Comparison of ENCODE assay signal across 1 cellular context in the genomic region with DNA sequence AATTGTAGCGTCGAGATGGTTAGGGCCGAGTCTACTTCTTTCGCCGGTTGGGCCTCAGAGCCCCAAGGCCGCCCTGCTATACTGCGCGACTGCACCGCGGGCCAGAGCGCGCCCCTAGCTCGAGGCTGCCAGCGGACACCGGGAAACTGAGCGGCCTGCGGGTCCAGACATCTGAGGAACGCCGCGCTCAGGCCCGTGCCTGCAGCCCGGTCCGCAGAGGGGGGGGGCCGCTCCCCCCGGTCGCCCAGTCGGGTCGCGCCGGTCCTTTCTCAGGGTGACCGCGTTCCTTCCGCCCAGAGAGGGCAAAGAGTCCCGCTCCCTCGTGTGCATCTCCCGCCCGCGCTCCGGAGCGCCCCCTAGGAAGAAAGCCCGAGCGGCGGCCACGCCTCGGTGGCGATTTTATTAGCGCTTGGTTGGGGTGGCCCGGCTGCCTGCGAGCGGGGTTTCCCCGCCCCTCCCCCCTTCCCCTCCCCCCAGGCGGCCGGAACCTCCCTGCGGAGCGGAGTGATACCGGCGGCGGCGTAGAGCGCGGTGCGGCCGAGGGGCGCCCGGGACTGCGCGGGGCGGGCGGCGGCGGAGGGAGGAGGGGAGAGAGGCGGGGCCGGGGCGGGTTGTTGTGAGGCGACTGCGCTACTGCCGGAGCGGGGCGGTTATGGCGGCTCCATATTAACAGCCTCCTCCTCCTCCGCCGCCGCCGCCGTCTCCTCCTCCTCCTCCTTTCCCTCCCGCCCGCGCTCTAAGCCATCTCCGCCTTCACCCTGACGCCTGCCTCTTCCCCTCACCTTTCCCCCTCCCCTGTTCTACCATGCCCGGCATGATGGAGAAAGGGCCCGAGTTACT.
TF ChIP-seq lines count a peak whose summit lies in the region.

A gene (plus strand): TSS at position 611 of the 840 bp plus-strand sequence. CDS start 195 bp downstream, at position 806.

TF ChIP-seq in K562, 482 proteins besides CTCF, POLR2A, EP300 and RAD21 (continued from another document and continues in another):
- TF ChIP-seq JUN (IDR thresholded peaks at IDR 0.05; ENCODE audit: borderline replicate concordance, low read depth, low read length) (peak; percentile 51; the same call in 1 of the 2 replicates), JUN (CRISPR knock-in tag; IDR thresholded peaks at IDR 0.05; ENCODE audit: borderline replicate concordance) (peak; percentile 85; the same call in 1 of the 2 replicates), MEF2D (tag; conservative IDR thresholded peaks at IDR 0.05; ENCODE audit: low read depth) (0 out of 2 replicates have a peak, but pooled peaks have one; percentile 40), KAT8 (IDR thresholded peaks at IDR 0.05; ENCODE audit: low read depth) (no peak), BRF1 (IDR thresholded peaks at IDR 0.05; ENCODE audit: borderline replicate concordance, extremely low read depth, insufficient read length) (no peak), SAFB (IDR thresholded peaks at IDR 0.05; ENCODE audit: borderline replicate concordance, low read depth, low read length) (peak; percentile 58; the same call in 1 of the 2 replicates), TEAD4 (IDR thresholded peaks at IDR 0.05; ENCODE audit: low read length) (peak; percentile 41; the same call in 1 of the 2 replicates), TEAD4 (CRISPR knock-in tag; IDR thresholded peaks at IDR 0.05; ENCODE audit: borderline replicate concordance) (no peak), CHCHD3 (CRISPR knock-in tag; IDR thresholded peaks at IDR 0.05) (no peak), PHF21A (IDR thresholded peaks at IDR 0.05; ENCODE audit: borderline replicate concordance, low read depth) (peak; percentile 52), NRF1 (conservative IDR thresholded peaks at IDR 0.05 in 1 of 2, IDR thresholded peaks at IDR 0.05 in 1 of 2) (peak; percentile 57 to 61; a peak in 3 of 4 replicates), FOXK2 (conservative IDR thresholded peaks at IDR 0.05 in 1 of 2, IDR thresholded peaks at IDR 0.05 in 1 of 2; ENCODE audit: low read depth in 2 of 2) (peak in 1 of 2 experiments; percentile 9; a peak in 1 of 4 replicates), ERF (CRISPR knock-in tag; IDR thresholded peaks at IDR 0.05) (peak; percentile 95), GTF2F1 (IDR thresholded peaks at IDR 0.05; ENCODE audit: low read depth, low read length) (peak; percentile 87; the same call in 1 of the 2 replicates), PTRF (tag; IDR thresholded peaks at IDR 0.05) (no peak), ETS2 (tag; IDR thresholded peaks at IDR 0.05; ENCODE audit: borderline replicate concordance, poor library complexity, severe bottlenecking) (peak; percentile 65)
- TF ChIP-seq, protein P1, sequence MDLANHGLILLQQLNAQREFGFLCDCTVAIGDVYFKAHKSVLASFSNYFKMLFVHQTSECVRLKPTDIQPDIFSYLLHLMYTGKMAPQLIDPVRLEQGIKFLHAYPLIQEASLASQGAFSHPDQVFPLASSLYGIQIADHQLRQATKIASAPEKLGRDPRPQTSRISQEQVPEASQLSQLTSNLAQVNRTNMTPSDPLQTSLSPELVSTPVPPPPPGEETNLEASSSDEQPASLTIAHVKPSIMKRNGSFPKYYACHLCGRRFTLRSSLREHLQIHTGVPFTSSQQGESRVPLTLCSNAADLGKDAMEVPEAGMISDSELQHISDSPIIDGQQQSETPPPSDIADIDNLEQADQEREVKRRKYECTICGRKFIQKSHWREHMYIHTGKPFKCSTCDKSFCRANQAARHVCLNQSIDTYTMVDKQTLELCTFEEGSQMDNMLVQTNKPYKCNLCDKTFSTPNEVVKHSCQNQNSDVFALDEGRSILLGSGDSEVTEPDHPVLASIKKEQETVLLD (IDR thresholded peaks at IDR 0.05), result peak; percentile 55
- TF ChIP-seq, protein P2, sequence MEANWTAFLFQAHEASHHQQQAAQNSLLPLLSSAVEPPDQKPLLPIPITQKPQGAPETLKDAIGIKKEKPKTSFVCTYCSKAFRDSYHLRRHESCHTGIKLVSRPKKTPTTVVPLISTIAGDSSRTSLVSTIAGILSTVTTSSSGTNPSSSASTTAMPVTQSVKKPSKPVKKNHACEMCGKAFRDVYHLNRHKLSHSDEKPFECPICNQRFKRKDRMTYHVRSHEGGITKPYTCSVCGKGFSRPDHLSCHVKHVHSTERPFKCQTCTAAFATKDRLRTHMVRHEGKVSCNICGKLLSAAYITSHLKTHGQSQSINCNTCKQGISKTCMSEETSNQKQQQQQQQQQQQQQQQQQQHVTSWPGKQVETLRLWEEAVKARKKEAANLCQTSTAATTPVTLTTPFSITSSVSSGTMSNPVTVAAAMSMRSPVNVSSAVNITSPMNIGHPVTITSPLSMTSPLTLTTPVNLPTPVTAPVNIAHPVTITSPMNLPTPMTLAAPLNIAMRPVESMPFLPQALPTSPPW (CRISPR knock-in tag; IDR thresholded peaks at IDR 0.05), result peak; percentile 99
- TF ChIP-seq, protein P3, sequence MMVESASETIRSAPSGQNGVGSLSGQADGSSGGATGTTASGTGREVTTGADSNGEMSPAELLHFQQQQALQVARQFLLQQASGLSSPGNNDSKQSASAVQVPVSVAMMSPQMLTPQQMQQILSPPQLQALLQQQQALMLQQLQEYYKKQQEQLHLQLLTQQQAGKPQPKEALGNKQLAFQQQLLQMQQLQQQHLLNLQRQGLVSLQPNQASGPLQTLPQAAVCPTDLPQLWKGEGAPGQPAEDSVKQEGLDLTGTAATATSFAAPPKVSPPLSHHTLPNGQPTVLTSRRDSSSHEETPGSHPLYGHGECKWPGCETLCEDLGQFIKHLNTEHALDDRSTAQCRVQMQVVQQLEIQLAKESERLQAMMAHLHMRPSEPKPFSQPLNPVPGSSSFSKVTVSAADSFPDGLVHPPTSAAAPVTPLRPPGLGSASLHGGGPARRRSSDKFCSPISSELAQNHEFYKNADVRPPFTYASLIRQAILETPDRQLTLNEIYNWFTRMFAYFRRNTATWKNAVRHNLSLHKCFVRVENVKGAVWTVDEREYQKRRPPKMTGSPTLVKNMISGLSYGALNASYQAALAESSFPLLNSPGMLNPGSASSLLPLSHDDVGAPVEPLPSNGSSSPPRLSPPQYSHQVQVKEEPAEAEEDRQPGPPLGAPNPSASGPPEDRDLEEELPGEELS (CRISPR knock-in tag; IDR thresholded peaks at IDR 0.05; ENCODE audit: borderline replicate concordance), result peak; percentile 70; the same call in 1 of the 2 replicates
- TF ChIP-seq, protein P4, sequence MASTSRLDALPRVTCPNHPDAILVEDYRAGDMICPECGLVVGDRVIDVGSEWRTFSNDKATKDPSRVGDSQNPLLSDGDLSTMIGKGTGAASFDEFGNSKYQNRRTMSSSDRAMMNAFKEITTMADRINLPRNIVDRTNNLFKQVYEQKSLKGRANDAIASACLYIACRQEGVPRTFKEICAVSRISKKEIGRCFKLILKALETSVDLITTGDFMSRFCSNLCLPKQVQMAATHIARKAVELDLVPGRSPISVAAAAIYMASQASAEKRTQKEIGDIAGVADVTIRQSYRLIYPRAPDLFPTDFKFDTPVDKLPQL (IDR thresholded peaks at IDR 0.05; ENCODE audit: extremely low read depth, insufficient read length), result no peak
- TF ChIP-seq, protein P5, sequence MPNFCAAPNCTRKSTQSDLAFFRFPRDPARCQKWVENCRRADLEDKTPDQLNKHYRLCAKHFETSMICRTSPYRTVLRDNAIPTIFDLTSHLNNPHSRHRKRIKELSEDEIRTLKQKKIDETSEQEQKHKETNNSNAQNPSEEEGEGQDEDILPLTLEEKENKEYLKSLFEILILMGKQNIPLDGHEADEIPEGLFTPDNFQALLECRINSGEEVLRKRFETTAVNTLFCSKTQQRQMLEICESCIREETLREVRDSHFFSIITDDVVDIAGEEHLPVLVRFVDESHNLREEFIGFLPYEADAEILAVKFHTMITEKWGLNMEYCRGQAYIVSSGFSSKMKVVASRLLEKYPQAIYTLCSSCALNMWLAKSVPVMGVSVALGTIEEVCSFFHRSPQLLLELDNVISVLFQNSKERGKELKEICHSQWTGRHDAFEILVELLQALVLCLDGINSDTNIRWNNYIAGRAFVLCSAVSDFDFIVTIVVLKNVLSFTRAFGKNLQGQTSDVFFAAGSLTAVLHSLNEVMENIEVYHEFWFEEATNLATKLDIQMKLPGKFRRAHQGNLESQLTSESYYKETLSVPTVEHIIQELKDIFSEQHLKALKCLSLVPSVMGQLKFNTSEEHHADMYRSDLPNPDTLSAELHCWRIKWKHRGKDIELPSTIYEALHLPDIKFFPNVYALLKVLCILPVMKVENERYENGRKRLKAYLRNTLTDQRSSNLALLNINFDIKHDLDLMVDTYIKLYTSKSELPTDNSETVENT (CRISPR knock-in tag; IDR thresholded peaks at IDR 0.05), result peak; percentile 94
- TF ChIP-seq, protein P6, sequence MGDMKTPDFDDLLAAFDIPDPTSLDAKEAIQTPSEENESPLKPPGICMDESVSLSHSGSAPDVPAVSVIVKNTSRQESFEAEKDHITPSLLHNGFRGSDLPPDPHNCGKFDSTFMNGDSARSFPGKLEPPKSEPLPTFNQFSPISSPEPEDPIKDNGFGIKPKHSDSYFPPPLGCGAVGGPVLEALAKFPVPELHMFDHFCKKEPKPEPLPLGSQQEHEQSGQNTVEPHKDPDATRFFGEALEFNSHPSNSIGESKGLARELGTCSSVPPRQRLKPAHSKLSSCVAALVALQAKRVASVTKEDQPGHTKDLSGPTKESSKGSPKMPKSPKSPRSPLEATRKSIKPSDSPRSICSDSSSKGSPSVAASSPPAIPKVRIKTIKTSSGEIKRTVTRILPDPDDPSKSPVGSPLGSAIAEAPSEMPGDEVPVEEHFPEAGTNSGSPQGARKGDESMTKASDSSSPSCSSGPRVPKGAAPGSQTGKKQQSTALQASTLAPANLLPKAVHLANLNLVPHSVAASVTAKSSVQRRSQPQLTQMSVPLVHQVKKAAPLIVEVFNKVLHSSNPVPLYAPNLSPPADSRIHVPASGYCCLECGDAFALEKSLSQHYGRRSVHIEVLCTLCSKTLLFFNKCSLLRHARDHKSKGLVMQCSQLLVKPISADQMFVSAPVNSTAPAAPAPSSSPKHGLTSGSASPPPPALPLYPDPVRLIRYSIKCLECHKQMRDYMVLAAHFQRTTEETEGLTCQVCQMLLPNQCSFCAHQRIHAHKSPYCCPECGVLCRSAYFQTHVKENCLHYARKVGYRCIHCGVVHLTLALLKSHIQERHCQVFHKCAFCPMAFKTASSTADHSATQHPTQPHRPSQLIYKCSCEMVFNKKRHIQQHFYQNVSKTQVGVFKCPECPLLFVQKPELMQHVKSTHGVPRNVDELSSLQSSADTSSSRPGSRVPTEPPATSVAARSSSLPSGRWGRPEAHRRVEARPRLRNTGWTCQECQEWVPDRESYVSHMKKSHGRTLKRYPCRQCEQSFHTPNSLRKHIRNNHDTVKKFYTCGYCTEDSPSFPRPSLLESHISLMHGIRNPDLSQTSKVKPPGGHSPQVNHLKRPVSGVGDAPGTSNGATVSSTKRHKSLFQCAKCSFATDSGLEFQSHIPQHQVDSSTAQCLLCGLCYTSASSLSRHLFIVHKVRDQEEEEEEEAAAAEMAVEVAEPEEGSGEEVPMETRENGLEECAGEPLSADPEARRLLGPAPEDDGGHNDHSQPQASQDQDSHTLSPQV (IDR thresholded peaks at IDR 0.05), result peak; percentile 72; the same call in 1 of the 2 replicates
- TF ChIP-seq, protein P7, sequence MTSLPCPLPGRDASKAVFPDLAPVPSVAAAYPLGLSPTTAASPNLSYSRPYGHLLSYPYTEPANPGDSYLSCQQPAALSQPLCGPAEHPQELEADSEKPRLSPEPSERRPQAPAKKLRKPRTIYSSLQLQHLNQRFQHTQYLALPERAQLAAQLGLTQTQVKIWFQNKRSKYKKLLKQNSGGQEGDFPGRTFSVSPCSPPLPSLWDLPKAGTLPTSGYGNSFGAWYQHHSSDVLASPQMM (CRISPR knock-in tag; IDR thresholded peaks at IDR 0.05), result no peak
